1 cellular context compared by ENCODE assay signal in the genomic region with DNA sequence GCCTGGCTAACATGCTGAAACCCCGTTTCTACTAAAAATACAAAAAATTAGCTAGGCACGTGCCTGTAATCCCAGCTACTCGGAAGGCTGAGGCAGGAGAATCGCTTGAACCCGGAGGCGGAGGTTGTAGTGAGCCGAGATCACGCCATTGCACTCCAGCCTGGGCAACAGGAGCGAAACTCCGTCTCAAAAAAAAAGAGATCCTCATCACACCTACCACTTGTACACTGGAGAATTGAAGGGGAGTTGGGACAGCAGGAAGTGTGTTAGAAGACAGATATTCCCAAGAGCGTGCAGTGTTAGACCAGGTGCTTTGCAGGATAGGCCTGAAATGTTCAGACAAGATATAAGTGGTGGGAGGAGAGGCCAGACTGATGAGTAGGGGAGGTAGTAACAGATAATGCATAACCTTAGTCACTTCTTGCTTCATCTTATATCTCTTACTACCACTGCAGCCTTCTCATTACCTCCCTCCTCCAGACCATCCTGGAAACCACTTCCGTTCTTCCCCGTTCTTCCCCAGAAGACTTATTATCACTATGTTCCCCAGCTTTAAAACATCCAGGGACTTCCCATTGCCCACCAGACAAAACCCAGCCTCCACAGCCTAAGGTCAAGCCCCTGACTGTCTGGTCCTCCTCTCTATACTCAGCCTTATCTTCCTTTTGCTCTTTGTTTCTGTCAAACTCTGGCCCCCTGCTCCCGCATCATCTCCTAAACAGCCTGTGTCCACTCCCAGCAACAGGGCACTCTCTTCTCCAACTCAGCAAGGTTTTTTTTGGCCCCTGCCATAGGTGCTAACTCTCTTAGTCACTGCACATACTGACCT.
TF ChIP-seq lines count a peak whose summit lies in the region.

No MANE protein-coding gene starts in this region.

TF ChIP-seq in K562, 482 proteins besides CTCF, POLR2A, EP300 and RAD21 (continues in another document):
- TF ChIP-seq CBX5 (IDR thresholded peaks at IDR 0.05; ENCODE audit: borderline replicate concordance, low read depth), result 0 out of 2 replicates have a peak, but pooled peaks have one; percentile 17
- peak; percentile 69; the same call in 1 of the 2 replicates for TF ChIP-seq CHCHD3 (CRISPR knock-in tag; IDR thresholded peaks at IDR 0.05)
- TF ChIP-seq ELF1 (tag; IDR thresholded peaks at IDR 0.05), result peak; percentile 70
- no peak for TF ChIP-seq SREBF2 (CRISPR knock-in tag; IDR thresholded peaks at IDR 0.05)
- TF ChIP-seq, protein P1, sequence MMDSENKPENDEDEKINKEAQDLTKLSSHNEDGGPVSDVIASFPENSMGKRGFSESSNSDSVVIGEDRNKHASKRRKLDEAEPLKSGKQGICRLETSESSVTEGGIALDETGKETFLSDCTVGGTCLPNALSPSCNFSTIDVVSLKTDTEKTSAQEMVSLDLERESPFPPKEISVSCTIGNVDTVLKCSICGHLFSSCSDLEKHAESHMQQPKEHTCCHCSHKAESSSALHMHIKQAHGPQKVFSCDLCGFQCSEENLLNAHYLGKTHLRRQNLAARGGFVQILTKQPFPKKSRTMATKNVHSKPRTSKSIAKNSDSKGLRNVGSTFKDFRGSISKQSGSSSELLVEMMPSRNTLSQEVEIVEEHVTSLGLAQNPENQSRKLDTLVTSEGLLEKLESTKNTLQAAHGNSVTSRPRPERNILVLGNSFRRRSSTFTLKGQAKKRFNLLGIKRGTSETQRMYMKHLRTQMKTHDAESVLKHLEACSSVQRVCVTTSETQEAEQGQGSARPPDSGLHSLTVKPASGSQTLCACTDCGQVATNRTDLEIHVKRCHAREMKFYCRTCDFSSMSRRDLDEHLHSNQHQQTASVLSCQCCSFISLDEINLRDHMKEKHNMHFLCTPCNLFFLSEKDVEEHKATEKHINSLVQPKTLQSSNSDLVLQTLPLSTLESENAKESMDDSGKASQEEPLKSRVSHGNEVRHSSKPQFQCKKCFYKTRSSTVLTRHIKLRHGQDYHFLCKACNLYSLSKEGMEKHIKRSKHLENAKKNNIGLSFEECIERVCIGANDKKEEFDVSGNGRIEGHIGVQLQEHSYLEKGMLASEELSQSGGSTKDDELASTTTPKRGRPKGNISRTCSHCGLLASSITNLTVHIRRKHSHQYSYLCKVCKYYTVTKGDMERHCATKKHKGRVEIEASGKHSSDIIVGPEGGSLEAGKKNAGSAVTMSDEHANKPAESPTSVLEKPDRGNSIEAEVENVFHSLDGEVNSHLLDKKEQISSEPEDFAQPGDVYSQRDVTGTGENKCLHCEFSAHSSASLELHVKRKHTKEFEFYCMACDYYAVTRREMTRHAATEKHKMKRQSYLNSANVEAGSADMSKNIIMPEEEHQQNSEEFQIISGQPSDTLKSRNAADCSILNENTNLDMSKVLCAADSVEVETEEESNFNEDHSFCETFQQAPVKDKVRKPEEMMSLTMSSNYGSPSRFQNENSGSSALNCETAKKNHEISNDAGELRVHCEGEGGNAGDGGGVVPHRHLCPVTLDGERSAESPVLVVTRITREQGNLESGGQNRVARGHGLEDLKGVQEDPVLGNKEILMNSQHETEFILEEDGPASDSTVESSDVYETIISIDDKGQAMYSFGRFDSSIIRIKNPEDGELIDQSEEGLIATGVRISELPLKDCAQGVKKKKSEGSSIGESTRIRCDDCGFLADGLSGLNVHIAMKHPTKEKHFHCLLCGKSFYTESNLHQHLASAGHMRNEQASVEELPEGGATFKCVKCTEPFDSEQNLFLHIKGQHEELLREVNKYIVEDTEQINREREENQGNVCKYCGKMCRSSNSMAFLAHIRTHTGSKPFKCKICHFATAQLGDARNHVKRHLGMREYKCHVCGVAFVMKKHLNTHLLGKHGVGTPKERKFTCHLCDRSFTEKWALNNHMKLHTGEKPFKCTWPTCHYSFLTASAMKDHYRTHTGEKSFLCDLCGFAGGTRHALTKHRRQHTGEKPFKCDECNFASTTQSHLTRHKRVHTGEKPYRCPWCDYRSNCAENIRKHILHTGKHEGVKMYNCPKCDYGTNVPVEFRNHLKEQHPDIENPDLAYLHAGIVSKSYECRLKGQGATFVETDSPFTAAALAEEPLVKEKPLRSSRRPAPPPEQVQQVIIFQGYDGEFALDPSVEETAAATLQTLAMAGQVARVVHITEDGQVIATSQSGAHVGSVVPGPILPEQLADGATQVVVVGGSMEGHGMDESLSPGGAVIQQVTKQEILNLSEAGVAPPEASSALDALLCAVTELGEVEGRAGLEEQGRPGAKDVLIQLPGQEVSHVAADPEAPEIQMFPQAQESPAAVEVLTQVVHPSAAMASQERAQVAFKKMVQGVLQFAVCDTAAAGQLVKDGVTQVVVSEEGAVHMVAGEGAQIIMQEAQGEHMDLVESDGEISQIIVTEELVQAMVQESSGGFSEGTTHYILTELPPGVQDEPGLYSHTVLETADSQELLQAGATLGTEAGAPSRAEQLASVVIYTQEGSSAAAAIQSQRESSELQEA (IDR thresholded peaks at IDR 0.05; ENCODE audit: low read depth), result peak; percentile 63; the same call in 1 of the 2 replicates
- TF ChIP-seq ZKSCAN8 (CRISPR knock-in tag; IDR thresholded peaks at IDR 0.05), result peak; percentile 95
- 0 out of 2 replicates have a peak, but pooled peaks have one; percentile 49 for TF ChIP-seq TCFL5 (CRISPR knock-in tag; conservative IDR thresholded peaks at IDR 0.05)
- no peak for TF ChIP-seq RBM14 (IDR thresholded peaks at IDR 0.05; ENCODE audit: borderline replicate concordance, insufficient read depth, low read depth, low read length)
- peak; percentile 96 for TF ChIP-seq CUX1 (CRISPR knock-in tag; IDR thresholded peaks at IDR 0.05)
- peak; percentile 88; the same call in 1 of the 2 replicates for TF ChIP-seq RHOXF2B (CRISPR knock-in tag; conservative IDR thresholded peaks at IDR 0.05)
- TF ChIP-seq ZNF24 (IDR thresholded peaks at IDR 0.05), result peak; percentile 86
- no peak for TF ChIP-seq ATF1 (CRISPR knock-in tag; IDR thresholded peaks at IDR 0.05)
- TF ChIP-seq ATF1 (tag; IDR thresholded peaks at IDR 0.05), result peak; percentile 85
- TF ChIP-seq PHB (CRISPR knock-in tag; IDR thresholded peaks at IDR 0.05), result no peak
- TF ChIP-seq TBP (optimal IDR thresholded peaks at IDR 0.05; ENCODE audit: low read depth, low read length), result no peak
- TF ChIP-seq ZNF263 (CRISPR knock-in tag; IDR thresholded peaks at IDR 0.05; ENCODE audit: borderline replicate concordance), result peak; percentile 67; the same call in 1 of the 2 replicates
- peak; percentile 100 for TF ChIP-seq PML (IDR thresholded peaks at IDR 0.05; ENCODE audit: low read length)
- peak; percentile 92 for TF ChIP-seq SMAD3 (CRISPR knock-in tag; conservative IDR thresholded peaks at IDR 0.05)
- peak in 1 of 2 experiments; percentile 91; a peak in 3 of 4 replicates for TF ChIP-seq ETV6 (IDR thresholded peaks at IDR 0.05; ENCODE audit: borderline replicate concordance in 1 of 2, low read depth in 2 of 2, low read length in 1 of 2)
- TF ChIP-seq ETV6 (CRISPR knock-in tag; IDR thresholded peaks at IDR 0.05; ENCODE audit: borderline replicate concordance), result no peak
- TF ChIP-seq, protein P2, sequence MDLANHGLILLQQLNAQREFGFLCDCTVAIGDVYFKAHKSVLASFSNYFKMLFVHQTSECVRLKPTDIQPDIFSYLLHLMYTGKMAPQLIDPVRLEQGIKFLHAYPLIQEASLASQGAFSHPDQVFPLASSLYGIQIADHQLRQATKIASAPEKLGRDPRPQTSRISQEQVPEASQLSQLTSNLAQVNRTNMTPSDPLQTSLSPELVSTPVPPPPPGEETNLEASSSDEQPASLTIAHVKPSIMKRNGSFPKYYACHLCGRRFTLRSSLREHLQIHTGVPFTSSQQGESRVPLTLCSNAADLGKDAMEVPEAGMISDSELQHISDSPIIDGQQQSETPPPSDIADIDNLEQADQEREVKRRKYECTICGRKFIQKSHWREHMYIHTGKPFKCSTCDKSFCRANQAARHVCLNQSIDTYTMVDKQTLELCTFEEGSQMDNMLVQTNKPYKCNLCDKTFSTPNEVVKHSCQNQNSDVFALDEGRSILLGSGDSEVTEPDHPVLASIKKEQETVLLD (IDR thresholded peaks at IDR 0.05), result peak; percentile 89; the same call in 1 of the 2 replicates
- no peak for TF ChIP-seq ZNF347 (CRISPR knock-in tag; IDR thresholded peaks at IDR 0.05; ENCODE audit: low read depth)
- TF ChIP-seq EZH2 (IDR thresholded peaks at IDR 0.05; ENCODE audit: borderline replicate concordance, low read depth, low read length), result peak; percentile 96; the same call in 1 of the 2 replicates
- TF ChIP-seq FOXK2 (conservative IDR thresholded peaks at IDR 0.05 in 1 of 2, IDR thresholded peaks at IDR 0.05 in 1 of 2; ENCODE audit: low read depth in 2 of 2), result peak; percentile 48 to 81
- peak; percentile 34; the same call in 1 of the 2 replicates for TF ChIP-seq FOXP1 (CRISPR knock-in tag; IDR thresholded peaks at IDR 0.05)
- peak; percentile 88 for TF ChIP-seq ZNF583 (CRISPR knock-in tag; IDR thresholded peaks at IDR 0.05)
- peak; percentile 96 for TF ChIP-seq ELF4 (CRISPR knock-in tag; IDR thresholded peaks at IDR 0.05)
- TF ChIP-seq PHF21A (IDR thresholded peaks at IDR 0.05; ENCODE audit: borderline replicate concordance, low read depth), result peak; percentile 93
- TF ChIP-seq, protein P3, sequence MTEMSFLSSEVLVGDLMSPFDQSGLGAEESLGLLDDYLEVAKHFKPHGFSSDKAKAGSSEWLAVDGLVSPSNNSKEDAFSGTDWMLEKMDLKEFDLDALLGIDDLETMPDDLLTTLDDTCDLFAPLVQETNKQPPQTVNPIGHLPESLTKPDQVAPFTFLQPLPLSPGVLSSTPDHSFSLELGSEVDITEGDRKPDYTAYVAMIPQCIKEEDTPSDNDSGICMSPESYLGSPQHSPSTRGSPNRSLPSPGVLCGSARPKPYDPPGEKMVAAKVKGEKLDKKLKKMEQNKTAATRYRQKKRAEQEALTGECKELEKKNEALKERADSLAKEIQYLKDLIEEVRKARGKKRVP (CRISPR knock-in tag; IDR thresholded peaks at IDR 0.05), result peak; percentile 80
- no peak for TF ChIP-seq NR3C1 (CRISPR knock-in tag; IDR thresholded peaks at IDR 0.05)
- TF ChIP-seq NR2C2 (CRISPR knock-in tag; IDR thresholded peaks at IDR 0.05), result peak; percentile 21; the same call in 1 of the 2 replicates
- peak; percentile 57 for TF ChIP-seq NR2C2 (tag; IDR thresholded peaks at IDR 0.05)
- no peak for TF ChIP-seq GTF2B (IDR thresholded peaks at IDR 0.05; ENCODE audit: extremely low read depth, insufficient read length)
- TF ChIP-seq ZNF512 (tag; IDR thresholded peaks at IDR 0.05), result no peak
- TF ChIP-seq CREM (IDR thresholded peaks at IDR 0.05; ENCODE audit: low read depth), result peak; percentile 93
- no peak for TF ChIP-seq IRF1 (CRISPR knock-in tag; IDR thresholded peaks at IDR 0.05; ENCODE audit: borderline replicate concordance)
- peak; percentile 95 for TF ChIP-seq ZNF311 (CRISPR knock-in tag; IDR thresholded peaks at IDR 0.05)
- no peak for TF ChIP-seq SNRNP70 (optimal IDR thresholded peaks at IDR 0.05; ENCODE audit: low read depth, low read length)
- TF ChIP-seq KDM5B (IDR thresholded peaks at IDR 0.05; ENCODE audit: insufficient replicate concordance, low read depth, low read length), result no peak
